ENCODE assay signal across 12 cellular contexts in genomic region chr19:47628058-47628771, GRCh38.
"Had no signal": no experiment of that assay in that cellular context is flagged by ENCODE, and none has a peak within 500 bp of the region (broad histone marks: within the 10 kb centered on the region; RNA-seq: fewer than 3 reads in every experiment).

No MANE protein-coding gene starts in this region.

- H3K27ac ChIP-seq: colonic mucosa, psoas muscle, tibial artery had no signal

- H3K4me3 Mint-ChIP-seq: activated naive CD8-positive, alpha-beta T cell treated with anti-CD3 and anti-CD28 coated beads, Interleukin-2, amount 10 ng/mL, durations not matched to agents 7 days and 5 days; nephron progenitor cell had no signal

- H3K4me3 ChIP-seq: colonic mucosa, psoas muscle, tibial artery had no signal

- H3K36me3 ChIP-seq: colonic mucosa had no signal

- H3K4me1 ChIP-seq: colonic mucosa had no signal

- ATAC-seq: left cardiac atrium, SK-N-SH treated with all-trans-retinoic acid at 6 μM for 48 hours had no signal

- DNase-seq: activated effector memory CD4-positive, alpha-beta T cell treated with anti-CD3 and anti-CD28 coated beads, Interleukin-2, amount 50 U/mL, for 16 hours; activated naive CD8-positive, alpha-beta T cell treated with anti-CD3 and anti-CD28 coated beads, Interleukin-2, amount 10 ng/mL, durations not matched to agents 7 days and 5 days; anterior cingulate cortex; colonic mucosa; hippocampal formation; left cardiac atrium; nephron progenitor cell; psoas muscle; stimulated activated CD4-positive, alpha-beta T cell treated with anti-CD3 and anti-CD28 coated beads, Interleukin-4, amount 100 ng/mL, for 24 hours; T-helper 2 cell; tibial artery had no signal

- H3K9me3 ChIP-seq: colonic mucosa, psoas muscle, tibial artery had no signal

- H3K27me3 Mint-ChIP-seq: activated naive CD8-positive, alpha-beta T cell treated with anti-CD3 and anti-CD28 coated beads, Interleukin-2, amount 10 ng/mL, durations not matched to agents 7 days and 5 days had no signal

- H3K27me3 ChIP-seq: colonic mucosa, tibial artery had no signal

- H3K27ac Mint-ChIP-seq: activated naive CD8-positive, alpha-beta T cell treated with anti-CD3 and anti-CD28 coated beads, Interleukin-2, amount 10 ng/mL, durations not matched to agents 7 days and 5 days had no signal

- H3K9me3 Mint-ChIP-seq: activated naive CD8-positive, alpha-beta T cell treated with anti-CD3 and anti-CD28 coated beads, Interleukin-2, amount 10 ng/mL, durations not matched to agents 7 days and 5 days; nephron progenitor cell had no signal
